In genomic region chr12:124862768-124863408, GRCh38 we compare ENCODE assay signal across 8 cellular contexts. TPM values are rescaled to one million over a fixed set of nuclear protein-coding genes. Genes with fewer than 3 reads are reported as not detected.
DNase-seq lines count a peak whose midpoint lies in the region; ATAC-seq and TF ChIP-seq lines count a peak whose summit lies in the region.

No MANE protein-coding gene starts in this region.

- H3K9me2 ChIP-seq in PC-9 (ENCODE audit: insufficient read depth) = no peaks in the 10 kb centered on the region

- TF ChIP-seq CTCF in PC-9 (conservative IDR thresholded peaks at IDR 0.05) = no peak
- no peak for TF ChIP-seq CTCF in kidney epithelial cell (IDR thresholded peaks at IDR 0.05; ENCODE audit: insufficient read depth, low read length, poor library complexity, severe bottlenecking)

- peak; percentile 21 for ATAC-seq in HG02870 (IDR thresholded peaks at IDR 0.05; ENCODE audit: unreplicated experiment)

- peak overlapping the region; percentile 93 for H2AFZ ChIP-seq in PC-9

- peaks cover 7% of the 10 kb centered on the region for H3F3A ChIP-seq in PC-9 (ENCODE audit: insufficient read depth, low read depth)

- CTCF ChIA-PET in PC-9 (lab: Charles Lee) = no interaction called here

- intact Hi-C loops in PC-9 (cut with micrococcal nuclease; ENCODE audit: unreplicated experiment) = no loop called here

- in situ Hi-C loops in T47D (cut with HindIII; ENCODE audit: low pct_unique_long_range_greater_than_20kb, low sequenced_read_pairs) = no loop called here

- H3K4me1 ChIP-seq in PC-9 (replicated peaks; ENCODE audit: insufficient read depth) = peaks cover 24% of the 10 kb centered on the region

- POLR2A ChIA-PET in PC-9 (lab: Charles Lee; ENCODE audit: unreplicated experiment) = interaction anchor here (0.6 to 0.7 kb wide), 2 partner anchors 59 to 77 kb away, joined by 3 read pairs; no protein-coding TSS in a partner anchor

- no peaks in the 10 kb centered on the region for H3K9me3 ChIP-seq in PC-9 (ENCODE audit: insufficient read depth, low read depth)

- H3K79me2 ChIP-seq in PC-9 (ENCODE audit: low read depth) = 0 out of 2 replicates have a peak, but pooled peaks cover 4% of the 10 kb centered on the region

- H3K27me3 ChIP-seq in PC-9 (ENCODE audit: insufficient read depth, low read depth) = no peaks in the 10 kb centered on the region
- H3K27me3 ChIP-seq in kidney epithelial cell (ENCODE audit: control insufficient read depth, insufficient read depth, low read length) = no peaks in the 10 kb centered on the region

- H3K36me3 ChIP-seq in PC-9 (ENCODE audit: low read depth) = no peaks in the 10 kb centered on the region
- H3K36me3 ChIP-seq in kidney epithelial cell (ENCODE audit: control insufficient read depth, insufficient read depth, low read length) = no peaks in the 10 kb centered on the region

- H3K4me3 ChIP-seq in PC-9 (peak overlapping the region; percentile 66), kidney epithelial cell (ENCODE audit: low read depth, low read length) (peak overlapping the region; percentile 54)

- no TSS peak for BruUV-seq in PC-9 (replicated peaks; lab: Mats Ljungman, UMichigan)

- no peaks in the 10 kb centered on the region for H4K20me1 ChIP-seq in PC-9 (ENCODE audit: insufficient read depth)

- peak overlapping the region; percentile 92 for H3K4me2 ChIP-seq in PC-9

- peak; percentile 13 for DNase-seq in activated naive CD4-positive, alpha-beta T cell treated with Interleukin-2 at 50 U/mL for 16 hours
- no peak for DNase-seq in activated naive CD4-positive, alpha-beta T cell (lab: John Stamatoyannopoulos, UW)
- DNase-seq in PC-9 = no peak
- peak; percentile 53 to 64 for DNase-seq in T47D (ENCODE audit: low read depth in 1 of 2, low spot score in 1 of 2)
- DNase-seq in kidney epithelial cell (ENCODE audit: low read depth) = no peak
- peak; percentile 15 for DNase-seq in stimulated activated CD4-positive, alpha-beta T cell treated with anti-CD3 and anti-CD28 coated beads, Interleukin-4, amount 100 ng/mL, for 1 hour
- no peak for DNase-seq in GF-D8 (lab: John Stamatoyannopoulos, UW)

- H3K27ac ChIP-seq in PC-9 = no peak overlapping the region

RNA-seq across cellular contexts. Expression of gene SCARB1, which starts 0.8 kb away (rescaled TPM):
- total RNA-seq in PC-9 (2021) = 43.0 and 49.6 TPM in 2 replicates
- 30.0 and 36.1 TPM in 2 replicates for total RNA-seq in kidney epithelial cell

RNA-seq across cellular contexts. Expression of gene UBC, which starts 51.6 kb away (rescaled TPM):
- total RNA-seq in PC-9 (2021) (748 and 783 TPM in 2 replicates), kidney epithelial cell (1,369 and 1,432 TPM in 2 replicates)

Comparison
In these comparisons a context has a peak if more than half of its experiments do, and no peak if none do; other contexts are left out.
1. DNase-seq: peak in activated naive CD4-positive, alpha-beta T cell treated with Interleukin-2 at 50 U/mL for 16 hours (single experiment), T47D (2 of 2) and stimulated activated CD4-positive, alpha-beta T cell treated with anti-CD3 and anti-CD28 coated beads, Interleukin-4, amount 100 ng/mL, for 1 hour (single experiment); none in activated naive CD4-positive, alpha-beta T cell (0 of 4), PC-9 (0 of 2), kidney epithelial cell (single experiment) and GF-D8 (single experiment).